In genomic region chr2:359047-359446, GRCh38 we compare ENCODE assay signal across 30 cellular contexts.
"Had no signal": no experiment of that assay in that cellular context is flagged by ENCODE, and none has a peak within 500 bp of the region (broad histone marks: within the 10 kb centered on the region; RNA-seq: fewer than 3 reads in every experiment).

No MANE protein-coding gene starts in this region.

- H3K4me3 ChIP-seq: MG63, Peyer's patch, SJSA1 had no signal

- DNase-seq: activated CD4-positive, alpha-beta T cell treated with anti-CD3 and anti-CD28 coated beads for 36 hours; activated CD4-positive, alpha-beta T cell treated with anti-CD3 and anti-CD28 coated beads, Interleukin-2, amount 10 ng/mL, durations not matched to agents 7 days and 5 days; activated CD4-positive, alpha-beta T cell treated with anti-CD3 and anti-CD28 coated beads, Interleukin-2, amount 50 U/mL, for 48 hours; activated CD8-positive, alpha-beta T cell treated with anti-CD3 and anti-CD28 coated beads, Interleukin-2, amount 10 ng/mL, durations not matched to agents 7 days and 5 days; activated gamma-delta T cell; activated naive CD4-positive, alpha-beta T cell treated with Interleukin-2 at 50 U/mL for 16 hours; activated naive CD8-positive, alpha-beta T cell treated with anti-CD3 and anti-CD28 coated beads, Interleukin-2, amount 50 U/mL, for 24 hours; activated T-cell treated with anti-CD3 and anti-CD28 coated beads, Interleukin-2, amount 50 U/mL, for 24 hours; anterior cingulate cortex; caudate nucleus; cerebellar nuclear complex; Karpas-422; MG63; NCI-H1092 treated with DMSO at 0.1 percent for 48 hours; NCI-H146; NCI-H187; NCI-H2029 treated with DMSO at 0.1 percent for 48 hours; NCI-H2107; NCI-H2171; NCI-H510A; NCI-H526; NCI-H748 treated with DMSO at 0.1 percent for 48 hours; NK-92 treated with Interleukin-12 subunit alpha and Interleukin-12 subunit beta, amount 100 ng/mL, for 24 hours; PC-3; Peyer's patch; RPMI8226; SHP77 treated with DMSO at 0.1 percent for 48 hours had no signal

- H3K27me3 ChIP-seq: MG63, Peyer's patch had no signal

- H3K36me3 ChIP-seq: MG63, Peyer's patch, SJSA1 had no signal

- ATAC-seq: activated CD4-positive, alpha-beta T cell treated with anti-CD3 and anti-CD28 coated beads for 36 hours; activated CD4-positive, CD25-positive, alpha-beta regulatory T cell treated with anti-CD3 and anti-CD28 coated beads, Interleukin-2, amount 50 U/mL, for 24 hours; activated CD8-positive, alpha-beta T cell treated with anti-CD3 and anti-CD28 coated beads, Interleukin-2, amount 10 ng/mL, durations not matched to agents 7 days and 5 days; activated naive CD8-positive, alpha-beta T cell treated with anti-CD3 and anti-CD28 coated beads, Interleukin-2, amount 50 U/mL, for 24 hours; PC-3; WTC11 had no signal

- H3K4me1 ChIP-seq: Peyer's patch, SJSA1 had no signal

- H3K27ac ChIP-seq: Peyer's patch, SJSA1 had no signal

- H3K9me3 ChIP-seq: MG63, Peyer's patch had no signal
